ENCODE assay signal across 8 cellular contexts in the genomic region with DNA sequence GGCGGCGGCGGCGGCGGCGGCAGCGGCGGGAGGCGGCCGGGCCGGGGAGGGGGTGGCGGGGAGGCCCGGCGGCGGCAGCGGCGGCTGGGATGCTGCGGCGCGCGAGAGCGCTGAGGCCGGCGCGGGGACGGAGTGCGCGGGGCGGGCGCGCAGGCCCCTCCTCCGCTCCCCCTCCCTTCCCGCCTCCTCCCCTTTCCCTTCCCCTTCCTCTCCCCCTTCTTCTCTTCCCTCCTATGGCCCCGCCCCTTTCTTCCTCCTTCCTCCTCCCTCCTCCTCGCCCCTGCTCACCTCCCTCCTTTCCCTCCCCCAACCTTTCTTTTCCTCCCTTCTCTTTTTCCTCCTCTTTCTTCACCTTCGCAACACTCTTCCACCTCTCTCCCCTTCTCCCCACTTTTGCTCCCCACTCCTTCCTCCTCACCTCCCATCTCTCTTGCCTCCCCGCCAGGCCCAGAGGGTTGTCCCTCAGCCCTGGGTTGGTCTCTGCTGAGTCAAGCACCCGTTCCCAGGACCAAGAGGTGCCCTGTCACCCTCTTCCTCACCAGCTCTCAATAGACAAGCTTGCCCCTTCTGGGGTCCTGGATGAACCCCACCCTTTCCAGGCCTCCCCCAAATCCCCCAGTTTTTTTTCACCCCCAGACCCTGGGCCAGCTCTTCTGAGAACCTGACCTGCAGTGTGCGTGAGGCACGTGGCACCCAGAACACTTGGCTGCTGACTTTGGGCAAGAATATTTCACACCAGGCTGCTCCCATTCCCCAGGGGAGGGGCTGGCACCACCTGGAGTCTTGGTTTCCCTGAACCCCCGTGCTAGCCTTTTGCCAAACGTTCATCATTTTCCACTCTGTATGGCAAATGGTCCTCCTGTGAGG. TPM values are rescaled to one million over a fixed set of nuclear protein-coding genes. Genes with fewer than 3 reads are reported as not detected.
DNase-seq lines count a peak whose midpoint lies in the region; ATAC-seq and TF ChIP-seq lines count a peak whose summit lies in the region.

A gene with protein sequence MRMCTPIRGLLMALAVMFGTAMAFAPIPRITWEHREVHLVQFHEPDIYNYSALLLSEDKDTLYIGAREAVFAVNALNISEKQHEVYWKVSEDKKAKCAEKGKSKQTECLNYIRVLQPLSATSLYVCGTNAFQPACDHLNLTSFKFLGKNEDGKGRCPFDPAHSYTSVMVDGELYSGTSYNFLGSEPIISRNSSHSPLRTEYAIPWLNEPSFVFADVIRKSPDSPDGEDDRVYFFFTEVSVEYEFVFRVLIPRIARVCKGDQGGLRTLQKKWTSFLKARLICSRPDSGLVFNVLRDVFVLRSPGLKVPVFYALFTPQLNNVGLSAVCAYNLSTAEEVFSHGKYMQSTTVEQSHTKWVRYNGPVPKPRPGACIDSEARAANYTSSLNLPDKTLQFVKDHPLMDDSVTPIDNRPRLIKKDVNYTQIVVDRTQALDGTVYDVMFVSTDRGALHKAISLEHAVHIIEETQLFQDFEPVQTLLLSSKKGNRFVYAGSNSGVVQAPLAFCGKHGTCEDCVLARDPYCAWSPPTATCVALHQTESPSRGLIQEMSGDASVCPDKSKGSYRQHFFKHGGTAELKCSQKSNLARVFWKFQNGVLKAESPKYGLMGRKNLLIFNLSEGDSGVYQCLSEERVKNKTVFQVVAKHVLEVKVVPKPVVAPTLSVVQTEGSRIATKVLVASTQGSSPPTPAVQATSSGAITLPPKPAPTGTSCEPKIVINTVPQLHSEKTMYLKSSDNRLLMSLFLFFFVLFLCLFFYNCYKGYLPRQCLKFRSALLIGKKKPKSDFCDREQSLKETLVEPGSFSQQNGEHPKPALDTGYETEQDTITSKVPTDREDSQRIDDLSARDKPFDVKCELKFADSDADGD (minus strand): TSS at position 136 of the 867 bp plus-strand sequence. CDS start 92,657 bp downstream, outside the sequence.

- peak within 1 kb of the TSS; percentile 27 for H3K4me3 ChIP-seq in fibroblast of mammary gland (ENCODE audit: control insufficient read depth, low read depth, low read length)
- peak within 1 kb of the TSS; percentile 67 for H3K4me3 ChIP-seq in naive thymus-derived CD4-positive, alpha-beta T cell (ENCODE audit: low read length)
- peak within 1 kb of the TSS; percentile 88 for H3K4me3 ChIP-seq in thymus (ENCODE audit: low read length)

- POLR2A ChIA-PET in naive thymus-derived CD4-positive, alpha-beta T cell (lab: Charles Lee) = interaction anchor here (0.7 to 5.8 kb wide), 16 partner anchors 7 to 180 kb away, joined by 3 to 26 read pairs (median 4); a partner anchor contains a TSS

- 3% methylated on average over 42 of the region's 42 CpGs for WGBS in thymus

- ATAC-seq in HG03095 (IDR thresholded peaks at IDR 0.05; ENCODE audit: unreplicated experiment) = peak; percentile 36
- peak; percentile 22 for ATAC-seq in naive thymus-derived CD4-positive, alpha-beta T cell

- H3K27ac ChIP-seq in naive thymus-derived CD4-positive, alpha-beta T cell (ENCODE audit: low read depth, low read length) = peak within 1 kb of the TSS; percentile 76
- peak within 1 kb of the TSS; percentile 91 for H3K27ac ChIP-seq in thymus (ENCODE audit: low read depth)

- H3K4me1 Mint-ChIP-seq in naive thymus-derived CD4-positive, alpha-beta T cell = peaks cover 72 to 90% (median 77%) of the 10 kb centered on the region in 7 donors

- no peaks in the 10 kb centered on the region for H3K9me3 ChIP-seq in naive thymus-derived CD4-positive, alpha-beta T cell (ENCODE audit: control insufficient read depth in 2 of 3, low read length in 3 of 3)
- no peaks in the 10 kb centered on the region for H3K9me3 ChIP-seq in thymus (ENCODE audit: control insufficient read depth)

- peaks cover 0 to 6% (median 0%) of the 10 kb centered on the region in 3 experiments for H3K36me3 ChIP-seq in naive thymus-derived CD4-positive, alpha-beta T cell (ENCODE audit: control insufficient read depth in 2 of 3, insufficient read depth in 3 of 3, low read length in 3 of 3)
- H3K36me3 ChIP-seq in thymus (ENCODE audit: control insufficient read depth, insufficient read depth) = no peaks in the 10 kb centered on the region

- H3K27me3 ChIP-seq in naive thymus-derived CD4-positive, alpha-beta T cell (ENCODE audit: control insufficient read depth in 2 of 2, insufficient read depth in 2 of 2, low read length in 2 of 2) = no peaks in the 10 kb centered on the region
- H3K27me3 ChIP-seq in thymus (ENCODE audit: control insufficient read depth, insufficient read depth) = no peaks in the 10 kb centered on the region

- DNase-seq in NCI-H524 (lab: John Stamatoyannopoulos, UW) (peak; percentile 9 to 38), NCI-H524 treated with DMSO at 0.1 percent for 48 hours (lab: John Stamatoyannopoulos, UW) (no peak), NCI-H748 (lab: John Stamatoyannopoulos, UW; ENCODE audit: unreplicated experiment) (peak; percentile 71), activated T-cell treated with anti-CD3 and anti-CD28 coated beads for 24 hours (ENCODE audit: low read depth) (peak; percentile 61), fibroblast of mammary gland (ENCODE audit: low read depth) (peak; percentile 37)
- peak in 2 of 9 donors; percentile 48 to 71 for DNase-seq in naive thymus-derived CD4-positive, alpha-beta T cell

- H3K4me3 Mint-ChIP-seq in naive thymus-derived CD4-positive, alpha-beta T cell = peak within 1 kb of the TSS; percentile 85 to 100 (median 98)

- CTCF ChIA-PET in naive thymus-derived CD4-positive, alpha-beta T cell (lab: Charles Lee) = interaction anchor here (0.7 to 2.4 kb wide), 5 partner anchors 16 to 69 kb away, joined by 3 to 11 read pairs (median 6); no protein-coding TSS in a partner anchor

- no peak for TF ChIP-seq CTCF in fibroblast of mammary gland (conservative IDR thresholded peaks at IDR 0.05; ENCODE audit: control insufficient read depth, insufficient read depth, low read depth, low read length)

- peaks cover 0 to 32% (median 6%) of the 10 kb centered on the region in 5 donors for H3K36me3 Mint-ChIP-seq in naive thymus-derived CD4-positive, alpha-beta T cell

- H3K27ac Mint-ChIP-seq in naive thymus-derived CD4-positive, alpha-beta T cell = peak within 1 kb of the TSS; percentile 86 to 99 (median 94)

- peaks cover 0 to 2% (median 0%) of the 10 kb centered on the region in 11 donors for H3K9me3 Mint-ChIP-seq in naive thymus-derived CD4-positive, alpha-beta T cell

- intact Hi-C loops in naive thymus-derived CD4-positive, alpha-beta T cell (cut with micrococcal nuclease) = loop anchor here (1.0 to 5.0 kb wide), 8 partner anchors 8 to 181 kb away; a partner anchor contains a TSS

- H3K27me3 Mint-ChIP-seq in naive thymus-derived CD4-positive, alpha-beta T cell = no peaks in the 10 kb centered on the region

- peaks cover 72 to 75% of the 10 kb centered on the region in 2 donors for H3K4me1 ChIP-seq in naive thymus-derived CD4-positive, alpha-beta T cell (ENCODE audit: control insufficient read depth in 2 of 2, insufficient read depth in 2 of 2, low read length in 2 of 2)
- H3K4me1 ChIP-seq in thymus (ENCODE audit: control insufficient read depth, insufficient read depth, low read length) = peaks cover 47% of the 10 kb centered on the region

RNA-seq across cellular contexts. Expression of the gene that starts here (rescaled TPM):
- 100 to 1,000 TPM; 389 to 465 (median 460) TPM for total RNA-seq in naive thymus-derived CD4-positive, alpha-beta T cell
- polyA plus RNA-seq in naive thymus-derived CD4-positive, alpha-beta T cell = 100 to 1,000 TPM; 114 to 268 TPM
- polyA plus RNA-seq in thymus = 62.1 TPM

Comparison
In these comparisons a context has a peak if more than half of its experiments do, and no peak if none do; other contexts are left out.
1. H3K4me3 ChIP-seq: peak in every context shown above with its lines; median percentile 88 in thymus; 67 in naive thymus-derived CD4-positive, alpha-beta T cell; 27 in fibroblast of mammary gland.